2 cellular contexts compared by ENCODE assay signal in the genomic region with DNA sequence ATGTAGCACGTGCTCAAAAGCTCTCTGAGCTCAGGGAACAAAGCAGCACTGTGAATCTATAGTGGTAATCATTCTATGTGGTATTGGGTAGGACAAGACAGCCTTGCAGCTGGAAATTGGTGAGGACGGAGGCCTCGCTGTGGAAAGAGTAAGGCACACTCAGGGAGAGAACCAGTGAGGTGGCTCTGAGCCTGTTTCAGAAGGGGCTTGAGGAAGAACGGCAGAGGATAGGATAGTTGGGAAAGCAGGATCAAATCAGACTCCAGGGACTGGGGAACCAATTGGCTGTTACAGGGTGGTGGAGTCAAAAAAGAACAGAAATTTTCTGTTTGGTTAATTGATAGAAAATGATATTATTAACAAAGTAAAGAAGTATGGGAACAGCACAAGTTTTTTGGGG. TPM values are rescaled to one million over a fixed set of nuclear protein-coding genes. Genes with fewer than 3 reads are reported as not detected.
"Had no signal": no experiment of that assay in that cellular context is flagged by ENCODE, and none has a peak within 500 bp of the region (broad histone marks: within the 10 kb centered on the region; RNA-seq: fewer than 3 reads in every experiment).

No MANE protein-coding gene starts in this region.

RNA-seq across cellular contexts. Expression of gene NUTM2A, which starts 55.4 kb away (rescaled TPM):
- total RNA-seq: H7 had no signal
- polyA plus RNA-seq: GM23248 had no signal
